Comparison of ENCODE assay signal across 15 cellular contexts in genomic region chr22:48824673-48825651, GRCh38.
DNase-seq lines count a peak whose midpoint lies in the region; ATAC-seq and TF ChIP-seq lines count a peak whose summit lies in the region.
"Had no signal": no experiment of that assay in that cellular context is flagged by ENCODE, and none has a peak within 500 bp of the region (broad histone marks: within the 10 kb centered on the region; RNA-seq: fewer than 3 reads in every experiment).

No MANE protein-coding gene starts in this region.

- no peak overlapping the region for H3K9ac ChIP-seq in H9 (ENCODE audit: extremely low read depth, insufficient read length, low read length)

- no peak overlapping the region for H3K18ac ChIP-seq in H9 (ENCODE audit: insufficient read length, low read depth, low read length)

- no peak overlapping the region for H2AFZ ChIP-seq in H9 (ENCODE audit: low read length)

- H3K14ac ChIP-seq in H9 (ENCODE audit: insufficient read depth, low read length): peak overlapping the region; percentile 41; the same call in 1 of the 2 replicates

- H3K4me1 Mint-ChIP-seq in H9: peaks cover 8 to 13% of the 10 kb centered on the region in 2 experiments
- H3K4me1 Mint-ChIP-seq: CD4-positive, CD25-positive, alpha-beta regulatory T cell had no signal

- H3K36me3 ChIP-seq in Peyer's patch (no peaks in the 10 kb centered on the region), gastroesophageal sphincter (no peaks in the 10 kb centered on the region), HAP-1 (replicated peaks) (no peaks in the 10 kb centered on the region)
- H3K36me3 ChIP-seq: sigmoid colon, stomach had no signal

- H2BK120ac ChIP-seq in H9 (ENCODE audit: low read depth, low read length, poor library complexity, severe bottlenecking): no peak overlapping the region

- H3K27me3 ChIP-seq in H9 (ENCODE audit: insufficient read depth, low read length) (no peaks in the 10 kb centered on the region), Peyer's patch (no peaks in the 10 kb centered on the region), gastroesophageal sphincter (peaks cover 95% of the 10 kb centered on the region), HAP-1 (ENCODE audit: low read depth) (no peaks in the 10 kb centered on the region)

- no peaks in the 10 kb centered on the region for H3K9me3 ChIP-seq in H9 (ENCODE audit: control insufficient read depth, low read depth, low read length)
- no peaks in the 10 kb centered on the region for H3K9me3 ChIP-seq in Peyer's patch
- H3K9me3 ChIP-seq in gastroesophageal sphincter: peaks cover 0 to 2% (median 0%) of the 10 kb centered on the region in 3 donors
- no peaks in the 10 kb centered on the region for H3K9me3 ChIP-seq in HAP-1
- H3K9me3 ChIP-seq: sigmoid colon had no signal

- no peaks in the 10 kb centered on the region for H3K79me1 ChIP-seq in H9 (ENCODE audit: insufficient read depth, low read depth, low read length, poor library complexity, severe bottlenecking)

- no peak for ATAC-seq in gastroesophageal sphincter
- no peak for ATAC-seq in HG02870 (IDR thresholded peaks at IDR 0.05; ENCODE audit: unreplicated experiment)
- ATAC-seq: naive thymus-derived CD4-positive, alpha-beta T cell; SK-N-SH treated with all-trans-retinoic acid at 6 μM for 48 hours had no signal

- no peak overlapping the region for H3K4me2 ChIP-seq in H9 (ENCODE audit: insufficient read depth, insufficient read length, low read length)

- no peak overlapping the region for H3K4me3 Mint-ChIP-seq in H9
- H3K4me3 Mint-ChIP-seq: CD4-positive, CD25-positive, alpha-beta regulatory T cell; IgD-negative memory B cell; naive thymus-derived CD4-positive, alpha-beta T cell had no signal

- peaks cover 5 to 7% of the 10 kb centered on the region in 2 experiments; a peak in 3 of 5 replicates for H3K9me3 Mint-ChIP-seq in H9

- no peak overlapping the region for H3T11ph ChIP-seq in H9 (ENCODE audit: low read length)

- H3K27ac Mint-ChIP-seq in H9: peak overlapping the region in 2 of 3 experiments; percentile 70 to 94; a peak in 3 of 7 replicates
- H3K27ac Mint-ChIP-seq: CD4-positive, CD25-positive, alpha-beta regulatory T cell; IgD-negative memory B cell; naive thymus-derived CD4-positive, alpha-beta T cell had no signal

- no peak overlapping the region for H3K56ac ChIP-seq in H9 (ENCODE audit: insufficient read length, low read depth, low read length)

- peaks cover 0 to 4% (median 2%) of the 10 kb centered on the region in 3 experiments; a peak in 2 of 7 replicates for H3K36me3 Mint-ChIP-seq in H9 (ENCODE audit: insufficient read depth in 1 of 3, low read depth in 3 of 3)
- H3K36me3 Mint-ChIP-seq: CD4-positive, CD25-positive, alpha-beta regulatory T cell; IgD-negative memory B cell; naive thymus-derived CD4-positive, alpha-beta T cell had no signal

- H3K27ac ChIP-seq in H9 (ENCODE audit: insufficient read length, low read depth, low read length): no peak overlapping the region
- H3K27ac ChIP-seq in Peyer's patch: no peak overlapping the region
- no peak overlapping the region for H3K27ac ChIP-seq in gastroesophageal sphincter
- H3K27ac ChIP-seq: sigmoid colon, stomach had no signal

- no peaks in the 10 kb centered on the region for H4K20me1 ChIP-seq in H9 (ENCODE audit: control insufficient read depth, insufficient read depth, insufficient read length)

- no CpG with 5 or more reads among the region's 29 CpGs for WGBS in H9 (ENCODE audit: extremely low coverage, insufficient read length, low lambda C conversion rate)
- 55 to 65% methylated on average over 12 to 22 of the region's 29 CpGs for WGBS in gastroesophageal sphincter (ENCODE audit: low coverage in 1 of 2), 2 donors

- no peak overlapping the region for H2BK5ac ChIP-seq in H9 (ENCODE audit: insufficient read length, low read length)

- H3K4me1 ChIP-seq in H9 (ENCODE audit: insufficient read depth, low read length) (no peaks in the 10 kb centered on the region), Peyer's patch (no peaks in the 10 kb centered on the region), gastroesophageal sphincter (no peaks in the 10 kb centered on the region), HAP-1 (no peaks in the 10 kb centered on the region)
- H3K4me1 ChIP-seq: sigmoid colon, stomach had no signal

- DNase-seq in COLO829 (ENCODE audit: low spot score) (peak; percentile 47), H9 (no peak), Peyer's patch (peak in 2 of 3 donors; percentile 23 to 27), mesenteric fat pad (ENCODE audit: low spot score) (peak; percentile 73), dermis blood vessel endothelial cell (no peak), HAP-1 (ENCODE audit: low spot score in 2 of 2) (no peak)
- DNase-seq: CD4-positive, CD25-positive, alpha-beta regulatory T cell; NCI-H1105 treated with DMSO at 0.1 percent for 48 hours; sigmoid colon; stomach had no signal

- no peak overlapping the region for H4K5ac ChIP-seq in H9 (ENCODE audit: insufficient read length, low read depth, low read length)

- H3K4me3 ChIP-seq in Peyer's patch: no peak overlapping the region
- no peak overlapping the region for H3K4me3 ChIP-seq in gastroesophageal sphincter
- no peak overlapping the region for H3K4me3 ChIP-seq in HAP-1
- H3K4me3 ChIP-seq: sigmoid colon, stomach had no signal

- no peak overlapping the region for H2BK12ac ChIP-seq in H9 (ENCODE audit: insufficient read length, low read depth, low read length)

- H3K23ac ChIP-seq in H9 (ENCODE audit: insufficient read length, low read depth, low read length): no peak overlapping the region

- H3K27me3 Mint-ChIP-seq in H9 (ENCODE audit: low read depth): no peaks in the 10 kb centered on the region; the same call in 1 of the 2 replicates
- H3K27me3 Mint-ChIP-seq: CD4-positive, CD25-positive, alpha-beta regulatory T cell had no signal

- no peak overlapping the region for H4K8ac ChIP-seq in H9 (replicated peaks; ENCODE audit: insufficient read length, low read depth, low read length)

- H2BK15ac ChIP-seq in H9 (ENCODE audit: low read depth, low read length): no peak overlapping the region

- TF ChIP-seq CTCF in H9 (conservative IDR thresholded peaks at IDR 0.05) (no peak), Peyer's patch (IDR thresholded peaks at IDR 0.05) (no peak), gastroesophageal sphincter (IDR thresholded peaks at IDR 0.05) (no peak)

- TF ChIP-seq EP300 in gastroesophageal sphincter (IDR thresholded peaks at IDR 0.05): no peak

- H3K23me2 ChIP-seq in H9 (ENCODE audit: insufficient read length, low read depth, low read length, poor library complexity, severe bottlenecking): no peaks in the 10 kb centered on the region

- in situ Hi-C loops in HAP-1 (cut with MboI; ENCODE audit: low sequenced_read_pairs): no loop called here

- no peak overlapping the region for H2AK5ac ChIP-seq in H9 (ENCODE audit: insufficient read length, low read length)

- H4K91ac ChIP-seq in H9 (ENCODE audit: insufficient read length, low read depth, low read length): no peak overlapping the region

- H2BK20ac ChIP-seq in H9 (ENCODE audit: low read depth, low read length, poor library complexity, severe bottlenecking): no peak overlapping the region

- no peaks in the 10 kb centered on the region for H3K79me2 ChIP-seq in H9 (ENCODE audit: insufficient read depth, low read length)

- no peak overlapping the region for H3K4ac ChIP-seq in H9 (ENCODE audit: low read depth, low read length)

- no peak for TF ChIP-seq POLR2A in Peyer's patch (IDR thresholded peaks at IDR 0.05)
- no peak for TF ChIP-seq POLR2A in gastroesophageal sphincter (IDR thresholded peaks at IDR 0.05)

Comparison
In these comparisons a context has a peak if more than half of its experiments do, and no peak if none do; other contexts are left out.
1. DNase-seq: peak in COLO829 (single experiment), Peyer's patch (2 of 3) and mesenteric fat pad (single experiment); none in H9 (single experiment), dermis blood vessel endothelial cell (single experiment) and HAP-1 (0 of 2).